In the genomic region with DNA sequence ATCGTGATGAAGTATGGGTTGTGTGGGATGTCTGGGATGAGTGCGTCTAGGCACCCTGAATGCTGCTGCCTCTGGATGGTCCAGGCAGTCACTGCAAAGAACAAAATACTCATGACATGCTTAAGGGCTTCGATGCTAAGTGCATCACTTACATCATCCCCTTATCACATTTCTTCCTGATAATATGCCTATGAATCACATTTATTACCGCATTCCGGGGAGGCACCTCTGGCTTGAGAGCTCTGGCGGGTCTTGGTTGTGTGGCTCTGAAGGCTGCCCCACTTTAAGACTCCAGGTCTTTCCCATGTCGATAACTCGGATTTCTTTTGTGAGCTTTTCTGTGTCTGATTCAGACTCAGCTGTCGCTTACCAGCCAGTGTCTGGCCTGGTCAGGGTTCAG, we compare ENCODE assay signal across 28 cellular contexts.
"Had no signal": no experiment of that assay in that cellular context is flagged by ENCODE, and none has a peak within 500 bp of the region (broad histone marks: within the 10 kb centered on the region; RNA-seq: fewer than 3 reads in every experiment).

No MANE protein-coding gene starts in this region.

- H3K27ac ChIP-seq: left ventricle myocardium inferior, neutrophil, ovary, right atrium auricular region, right lobe of liver, skin epidermis, spleen, suprapubic skin, thoracic aorta, tibial artery, upper lobe of right lung had no signal

- DNase-seq: hypothalamus; immature natural killer cell; kidney; left colon; left ventricle myocardium inferior; midbrain; mucosa of descending colon; naive thymus-derived CD8-positive, alpha-beta T cell; occipital lobe; ovary; right lobe of liver; spleen; stimulated activated CD4-positive, alpha-beta T cell treated with anti-CD3 and anti-CD28 coated beads, Interleukin-4, amount 100 ng/mL, for 24 hours; stimulated activated naive CD4-positive, alpha-beta T cell; tibial artery; trophoblast cell; upper lobe of right lung had no signal

- H3K27me3 Mint-ChIP-seq: progenitor cell of endocrine pancreas had no signal

- H3K27me3 ChIP-seq: neutrophil, ovary, right atrium auricular region, right lobe of liver, tibial artery, upper lobe of right lung had no signal

- H3K36me3 Mint-ChIP-seq: immature natural killer cell; memory B cell; stimulated activated effector memory CD8-positive, alpha-beta T cell treated with anti-CD3 and anti-CD28 coated beads, Interleukin-12 subunit alpha, Interleukin-12 subunit beta, amount 100 ng/mL, for 72 hours had no signal

- ATAC-seq: left colon; mucosa of descending colon; naive thymus-derived CD8-positive, alpha-beta T cell; right lobe of liver; stimulated activated effector memory CD8-positive, alpha-beta T cell treated with anti-CD3 and anti-CD28 coated beads, Interleukin-12 subunit alpha, Interleukin-12 subunit beta, amount 100 ng/mL, for 72 hours; upper lobe of right lung had no signal

- H3K27ac Mint-ChIP-seq: immature natural killer cell; memory B cell; naive thymus-derived CD8-positive, alpha-beta T cell; progenitor cell of endocrine pancreas; stimulated activated effector memory CD8-positive, alpha-beta T cell treated with anti-CD3 and anti-CD28 coated beads, Interleukin-12 subunit alpha, Interleukin-12 subunit beta, amount 100 ng/mL, for 72 hours; stimulated activated naive CD8-positive, alpha-beta T cell treated with anti-CD3 and anti-CD28 coated beads, Interleukin-15, Interleukin-2, amounts not matched to agents 100 ng/mL and 50 ng/mL, for 24 hours had no signal

- H3K9me3 ChIP-seq: mucosa of descending colon, neutrophil, ovary, right lobe of liver, suprapubic skin, thoracic aorta, upper lobe of right lung had no signal

- H3K9me3 Mint-ChIP-seq: memory B cell; neural crest cell; stimulated activated effector memory CD8-positive, alpha-beta T cell treated with anti-CD3 and anti-CD28 coated beads, Interleukin-12 subunit alpha, Interleukin-12 subunit beta, amount 100 ng/mL, for 72 hours had no signal

- H3K4me3 ChIP-seq: left ventricle myocardium inferior, mucosa of descending colon, ovary, right atrium auricular region, right lobe of liver, skin epidermis, spleen, suprapubic skin, thoracic aorta, tibial artery, upper lobe of right lung had no signal

- H3K36me3 ChIP-seq: left ventricle myocardium inferior, neutrophil, ovary, right atrium auricular region, right lobe of liver, spleen, suprapubic skin, thoracic aorta, tibial artery, upper lobe of right lung had no signal

- H3K4me1 Mint-ChIP-seq: immature natural killer cell; memory B cell; nephron; stimulated activated effector memory CD8-positive, alpha-beta T cell treated with anti-CD3 and anti-CD28 coated beads, Interleukin-12 subunit alpha, Interleukin-12 subunit beta, amount 100 ng/mL, for 72 hours had no signal

- H3K4me3 Mint-ChIP-seq: immature natural killer cell; memory B cell; naive thymus-derived CD8-positive, alpha-beta T cell; nephron; neural crest cell; stimulated activated effector memory CD8-positive, alpha-beta T cell treated with anti-CD3 and anti-CD28 coated beads, Interleukin-12 subunit alpha, Interleukin-12 subunit beta, amount 100 ng/mL, for 72 hours; stimulated activated naive CD8-positive, alpha-beta T cell treated with anti-CD3 and anti-CD28 coated beads, Interleukin-15, Interleukin-2, amounts not matched to agents 100 ng/mL and 50 ng/mL, for 24 hours had no signal

- H3K4me1 ChIP-seq: left ventricle myocardium inferior, right atrium auricular region, right lobe of liver, suprapubic skin, tibial artery, upper lobe of right lung had no signal
